In the genomic region with DNA sequence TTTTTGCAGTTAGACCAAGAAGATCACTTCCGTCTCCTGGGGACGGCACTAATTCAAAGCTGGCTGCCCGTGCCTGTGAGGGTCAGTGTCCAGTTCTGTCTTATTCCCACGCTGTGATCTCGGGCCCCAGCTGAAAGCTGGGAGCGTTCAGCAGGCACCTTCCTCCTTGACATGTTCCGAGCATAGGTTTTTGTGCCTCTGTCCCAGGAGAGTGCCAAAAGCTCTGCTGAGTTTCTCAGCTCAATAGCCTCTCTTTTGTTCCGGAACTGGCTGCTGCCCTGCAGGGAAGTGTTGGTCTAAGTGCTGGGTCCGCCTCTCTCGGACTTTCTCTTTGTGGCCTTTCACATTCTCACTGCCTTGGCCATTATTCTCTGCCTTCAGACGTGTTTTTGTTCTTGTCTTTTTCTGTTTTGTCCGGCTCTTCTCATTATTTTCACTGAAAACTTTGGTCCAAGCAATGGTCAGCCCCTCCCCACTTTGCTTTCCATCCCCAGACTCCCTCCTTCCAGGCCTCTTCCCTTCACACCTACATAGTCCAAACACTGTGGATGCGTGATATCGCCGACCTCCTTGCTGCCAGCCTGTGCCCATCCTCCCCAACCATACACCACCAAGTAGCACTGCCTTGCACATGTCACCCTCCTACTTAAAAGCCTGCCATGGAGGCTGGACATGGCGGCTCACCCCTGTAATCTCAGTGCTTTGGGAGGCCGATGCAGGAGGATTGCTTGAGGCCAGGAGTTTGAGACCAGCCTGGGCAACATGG, we compare ENCODE assay signal across 19 cellular contexts.
A peak's percentile ranks its signal among the peaks of the same experiment; 100 is the strongest.
DNase-seq lines count a peak whose midpoint lies in the region; ATAC-seq and TF ChIP-seq lines count a peak whose summit lies in the region.
"Had no signal": no experiment of that assay in that cellular context is flagged by ENCODE, and none has a peak within 500 bp of the region (broad histone marks: within the 10 kb centered on the region; RNA-seq: fewer than 3 reads in every experiment).

No MANE protein-coding gene starts in this region.

- H4K20me1 ChIP-seq in GM23338 (replicated peaks; ENCODE audit: insufficient read depth): no peaks in the 10 kb centered on the region
- H4K20me1 ChIP-seq in GM23248 (ENCODE audit: insufficient read depth): no peaks in the 10 kb centered on the region

- H3K4ac ChIP-seq in trophoblast cell (ENCODE audit: low read depth, low read length): no peak overlapping the region

- H3K4me3 Mint-ChIP-seq in GM23338 (no peak overlapping the region), chondrocyte (ENCODE audit: unreplicated experiment) (peak overlapping the region; percentile 49), immature natural killer cell (no peak overlapping the region)
- H3K4me3 Mint-ChIP-seq: CD4-positive, alpha-beta T cell; naive B cell had no signal

- H2BK12ac ChIP-seq in trophoblast cell (ENCODE audit: low read length): peak overlapping the region; percentile 92

- peak overlapping the region; percentile 62 for H3K14ac ChIP-seq in trophoblast cell (ENCODE audit: low read length)

- no peak overlapping the region; the same call in 1 of the 2 replicates for H3K27ac Mint-ChIP-seq in GM23338
- no peak overlapping the region for H3K27ac Mint-ChIP-seq in chondrocyte (ENCODE audit: unreplicated experiment)
- H3K27ac Mint-ChIP-seq in immature natural killer cell: no peak overlapping the region
- H3K27ac Mint-ChIP-seq: CD4-positive, alpha-beta T cell had no signal

- peak overlapping the region; percentile 78 for H2BK120ac ChIP-seq in trophoblast cell (ENCODE audit: insufficient read depth, low read length, poor library complexity)

- no peaks in the 10 kb centered on the region for H3K79me2 ChIP-seq in GM23338 (replicated peaks; ENCODE audit: insufficient read depth)
- peaks cover 2% of the 10 kb centered on the region for H3K79me2 ChIP-seq in trophoblast cell (ENCODE audit: control insufficient read depth, insufficient read depth, low read length, poor library complexity)
- H3K79me2 ChIP-seq in GM23248 (ENCODE audit: insufficient read depth): no peaks in the 10 kb centered on the region

- no CpG with 5 or more reads among the region's 17 CpGs for WGBS in trophoblast cell (ENCODE audit: extremely low coverage, insufficient coverage, insufficient read length)
- WGBS in GM23248 (ENCODE audit: low coverage in 1 of 2, low lambda C conversion rate in 2 of 2, missing lambda C conversion rate in 2 of 2), 2 experiments: 88% methylated on average over 17 of the region's 17 CpGs

- peak overlapping the region; percentile 89 for H4K91ac ChIP-seq in trophoblast cell (ENCODE audit: low read depth, low read length)

- H3K9ac ChIP-seq in trophoblast cell (ENCODE audit: low read length) (no peak overlapping the region), GM23248 (no peak overlapping the region)

- peaks cover 32% of the 10 kb centered on the region for H3K4me1 Mint-ChIP-seq in GM23338
- peaks cover 16% of the 10 kb centered on the region for H3K4me1 Mint-ChIP-seq in chondrocyte (ENCODE audit: low read depth)
- H3K4me1 Mint-ChIP-seq in immature natural killer cell: no peaks in the 10 kb centered on the region
- H3K4me1 Mint-ChIP-seq: naive B cell had no signal

- peaks cover 19% of the 10 kb centered on the region for H3K79me1 ChIP-seq in trophoblast cell (ENCODE audit: low read length)

- peak overlapping the region; percentile 46 for H4K12ac ChIP-seq in trophoblast cell (ENCODE audit: low read depth, low read length)

- H3K27ac ChIP-seq in GM23338 (ENCODE audit: low read depth) (peak overlapping the region; percentile 42; the same call in 1 of the 2 replicates), lower lobe of right lung (peak overlapping the region; percentile 46), trophoblast cell (ENCODE audit: low read depth, low read length) (no peak overlapping the region), GM23248 (no peak overlapping the region)
- H3K27ac ChIP-seq: colonic mucosa, foreskin keratinocyte, RWPE1 had no signal

- H3K4me2 ChIP-seq in GM23338 (no peak overlapping the region), trophoblast cell (ENCODE audit: low read length) (no peak overlapping the region), GM23248 (ENCODE audit: unreplicated experiment) (no peak overlapping the region)

- H4K8ac ChIP-seq in trophoblast cell (ENCODE audit: low read depth, low read length): peak overlapping the region; percentile 64

- in situ Hi-C loops in GM23248 (cut with MboI): no loop called here

- intact Hi-C loops in lower lobe of right lung (cut with DNase I): no loop called here

- H3K36me3 ChIP-seq in GM23338 (ENCODE audit: insufficient read depth) (no peaks in the 10 kb centered on the region), lower lobe of right lung (no peaks in the 10 kb centered on the region), trophoblast cell (ENCODE audit: control insufficient read depth in 1 of 2, insufficient read depth in 2 of 2, low read length in 2 of 2) (no peaks in the 10 kb centered on the region), GM23248 (ENCODE audit: low read depth) (no peaks in the 10 kb centered on the region)
- H3K36me3 ChIP-seq: colonic mucosa had no signal

- H3K27me3 Mint-ChIP-seq in GM23338 (ENCODE audit: insufficient read depth, low read depth, poor library complexity): peaks cover 2% of the 10 kb centered on the region
- H3K27me3 Mint-ChIP-seq in chondrocyte (ENCODE audit: low read depth): no peaks in the 10 kb centered on the region
- H3K27me3 Mint-ChIP-seq in immature natural killer cell (ENCODE audit: low read depth in 3 of 3): peaks cover 2 to 9% (median 4%) of the 10 kb centered on the region in 3 donors
- H3K27me3 Mint-ChIP-seq: CD4-positive, alpha-beta T cell had no signal

- H2AK5ac ChIP-seq in trophoblast cell (ENCODE audit: low read length): peak overlapping the region; percentile 80

- H3K9me2 ChIP-seq in GM23338 (ENCODE audit: insufficient read depth): no peaks in the 10 kb centered on the region
- no peaks in the 10 kb centered on the region for H3K9me2 ChIP-seq in GM23248 (ENCODE audit: insufficient read depth)

- H3K23ac ChIP-seq in trophoblast cell (ENCODE audit: low read length): no peak overlapping the region

- peak; percentile 20 for DNase-seq in GM23338 (ENCODE audit: low spot score)
- DNase-seq in chondrocyte (ENCODE audit: low spot score): no peak
- DNase-seq in lower lobe of right lung: no peak
- no peak for DNase-seq in trophoblast cell
- DNase-seq in cerebellar nuclear complex (lab: John Stamatoyannopoulos, UW): no peak
- DNase-seq in immature natural killer cell: no peak
- no peak for DNase-seq in GM23248
- DNase-seq: activated CD4-positive, alpha-beta T cell treated with anti-CD3 and anti-CD28 coated beads for 48 hours; activated gamma-delta T cell; CD4-positive, alpha-beta T cell; colonic mucosa; foreskin keratinocyte; H7; KBM-7; naive B cell; NCI-H2081; NCI-H510A had no signal

- H2AFZ ChIP-seq in GM23338: peak overlapping the region; percentile 80
- H2AFZ ChIP-seq in trophoblast cell (ENCODE audit: insufficient read depth, low read length, poor library complexity): peak overlapping the region; percentile 70
- H2AFZ ChIP-seq in GM23248: no peak overlapping the region

- H3K4me1 ChIP-seq in GM23338 (ENCODE audit: insufficient read depth) (0 out of 2 replicates have a peak, but pooled peaks cover 5% of the 10 kb centered on the region), lower lobe of right lung (peaks cover 7% of the 10 kb centered on the region), trophoblast cell (ENCODE audit: control insufficient read depth in 1 of 2, insufficient read depth in 2 of 2, low read length in 2 of 2) (peaks cover 18 to 22% of the 10 kb centered on the region in 2 experiments), GM23248 (ENCODE audit: insufficient read depth) (peaks cover 7% of the 10 kb centered on the region)
- H3K4me1 ChIP-seq: colonic mucosa, foreskin keratinocyte had no signal

- ATAC-seq in GM23338 (peak; percentile 84), lower lobe of right lung (peak; percentile 41 to 55), HG03159 (IDR thresholded peaks at IDR 0.05; ENCODE audit: unreplicated experiment) (no peak)
- ATAC-seq: foreskin keratinocyte had no signal

- no peaks in the 10 kb centered on the region for H3K9me3 ChIP-seq in lower lobe of right lung
- no peaks in the 10 kb centered on the region for H3K9me3 ChIP-seq in trophoblast cell (ENCODE audit: insufficient read depth, low read depth, low read length)
- no peaks in the 10 kb centered on the region for H3K9me3 ChIP-seq in GM23248 (ENCODE audit: low read depth)
- H3K9me3 ChIP-seq: colonic mucosa had no signal

- H3K27me3 ChIP-seq in GM23338 (ENCODE audit: insufficient read depth) (no peaks in the 10 kb centered on the region), lower lobe of right lung (ENCODE audit: low read depth) (no peaks in the 10 kb centered on the region), trophoblast cell (ENCODE audit: insufficient read depth, low read length) (no peaks in the 10 kb centered on the region), GM23248 (replicated peaks; ENCODE audit: insufficient read depth) (no peaks in the 10 kb centered on the region)
- H3K27me3 ChIP-seq: colonic mucosa had no signal

- H3K9me3 Mint-ChIP-seq in GM23338: no peaks in the 10 kb centered on the region
- no peaks in the 10 kb centered on the region for H3K9me3 Mint-ChIP-seq in chondrocyte (ENCODE audit: low read depth)
- no peaks in the 10 kb centered on the region for H3K9me3 Mint-ChIP-seq in immature natural killer cell
- H3K9me3 Mint-ChIP-seq: CD4-positive, alpha-beta T cell; naive B cell had no signal

- H2BK5ac ChIP-seq in trophoblast cell (ENCODE audit: low read depth, low read length, poor library complexity): no peak overlapping the region

- H3F3A ChIP-seq in GM23338 (replicated peaks; ENCODE audit: low read depth) (no peaks in the 10 kb centered on the region), GM23248 (ENCODE audit: insufficient read depth) (peaks cover 11% of the 10 kb centered on the region; the same call in 1 of the 2 replicates)

- H3K4me3 ChIP-seq in GM23338 (no peak overlapping the region), lower lobe of right lung (no peak overlapping the region), trophoblast cell (ENCODE audit: low read depth, low read length) (no peak overlapping the region), GM23248 (no peak overlapping the region)
- H3K4me3 ChIP-seq: colonic mucosa had no signal

- peak overlapping the region; percentile 95 for H3K18ac ChIP-seq in trophoblast cell (ENCODE audit: low read length)

- no peak for TF ChIP-seq CTCF in GM23338 (conservative IDR thresholded peaks at IDR 0.05; ENCODE audit: low read depth in 2 of 2)
- no peak for TF ChIP-seq CTCF in chondrocyte (IDR thresholded peaks at IDR 0.05)
- TF ChIP-seq CTCF in lower lobe of right lung (IDR thresholded peaks at IDR 0.05): no peak

- H3K36me3 Mint-ChIP-seq in GM23338 (ENCODE audit: low read depth) (no peaks in the 10 kb centered on the region), chondrocyte (ENCODE audit: low read depth) (peaks cover 1% of the 10 kb centered on the region), immature natural killer cell (no peaks in the 10 kb centered on the region)
- H3K36me3 Mint-ChIP-seq: naive B cell had no signal

TF ChIP-seq in GM23338, 12 proteins besides CTCF, POLR2A, EP300 and RAD21 (continues in another document):
- TF ChIP-seq POLR2AphosphoS5 (IDR thresholded peaks at IDR 0.05; ENCODE audit: low read depth) (no peak), EZH2 (IDR thresholded peaks at IDR 0.05; ENCODE audit: low read depth, unreplicated experiment) (no peak)

Comparison
In these comparisons a context has a peak if more than half of its experiments do, and no peak if none do; other contexts are left out.
1. H3K27ac ChIP-seq: peak in GM23338 (single experiment) and lower lobe of right lung (single experiment); none in trophoblast cell (single experiment) and GM23248 (single experiment).